Comparison of ENCODE assay signal across 8 cellular contexts in the genomic region with DNA sequence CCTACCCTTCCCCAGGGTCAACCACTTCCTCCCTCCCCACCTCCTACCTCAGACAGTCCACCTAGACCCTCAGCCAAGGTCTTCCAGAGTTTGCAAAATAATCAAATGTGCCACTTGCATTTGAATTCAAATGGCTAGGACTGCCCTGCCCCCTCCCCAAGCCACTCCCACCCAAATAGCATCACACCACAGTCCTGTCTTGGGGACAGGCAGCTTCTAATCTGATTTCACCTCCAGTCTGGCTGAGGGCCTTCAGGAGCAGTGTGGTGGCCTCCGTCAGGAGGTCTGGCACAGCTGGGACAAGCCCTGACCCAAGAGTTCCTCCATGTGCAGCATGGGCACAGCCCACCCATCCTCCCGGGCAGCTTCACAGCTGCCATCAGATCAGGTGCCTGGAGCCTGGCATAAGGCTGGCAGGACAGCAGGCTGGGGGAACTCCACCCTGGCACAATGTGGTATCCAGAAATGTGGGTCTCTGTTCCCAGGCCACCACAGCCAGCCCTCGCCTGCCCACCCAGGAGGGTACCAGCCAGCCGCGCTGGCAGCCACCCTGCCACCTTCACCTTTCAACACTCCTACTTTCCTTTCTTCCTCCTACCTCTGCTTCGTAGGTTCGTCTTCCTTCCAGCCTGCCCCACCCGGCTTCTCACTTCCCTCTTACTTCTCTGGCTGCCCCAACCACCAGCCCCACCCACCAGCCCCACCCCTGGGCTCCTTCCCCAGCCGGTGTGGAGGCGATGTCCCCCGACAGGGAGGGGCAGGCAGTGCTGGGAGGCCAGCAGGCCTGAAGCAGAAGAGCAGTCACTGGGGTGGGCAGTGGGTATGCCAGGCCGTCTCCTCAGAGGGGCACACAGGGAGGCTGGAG.
A peak's percentile ranks its signal among the peaks of the same experiment; 100 is the strongest.
DNase-seq lines count a peak whose midpoint lies in the region; TF ChIP-seq lines count a peak whose summit lies in the region.

A gene with protein sequence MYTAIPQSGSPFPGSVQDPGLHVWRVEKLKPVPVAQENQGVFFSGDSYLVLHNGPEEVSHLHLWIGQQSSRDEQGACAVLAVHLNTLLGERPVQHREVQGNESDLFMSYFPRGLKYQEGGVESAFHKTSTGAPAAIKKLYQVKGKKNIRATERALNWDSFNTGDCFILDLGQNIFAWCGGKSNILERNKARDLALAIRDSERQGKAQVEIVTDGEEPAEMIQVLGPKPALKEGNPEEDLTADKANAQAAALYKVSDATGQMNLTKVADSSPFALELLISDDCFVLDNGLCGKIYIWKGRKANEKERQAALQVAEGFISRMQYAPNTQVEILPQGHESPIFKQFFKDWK (minus strand): TSS at position 648 of the 865 bp plus-strand sequence. CDS start 8,221 bp downstream, outside the sequence.

- DNase-seq in GM12865 (ENCODE audit: low read depth) (peak; percentile 77), NB4 (ENCODE audit: low read depth) (peak; percentile 90), DMS114 treated with DMSO at 0.1 percent for 48 hours (lab: John Stamatoyannopoulos, UW; ENCODE audit: unreplicated experiment) (no peak), kidney glomerular epithelial cell (lab: John Stamatoyannopoulos, UW) (no peak)
- peak; percentile 78 for DNase-seq in activated effector memory CD4-positive, alpha-beta T cell treated with anti-CD3 and anti-CD28 coated beads, Interleukin-2, amount 50 U/mL, for 16 hours
- peak; percentile 22 to 34 for DNase-seq in stimulated activated CD8-positive, alpha-beta memory T cell treated with anti-CD3 and anti-CD28 coated beads, Interleukin-2, amount 100 ng/mL, for 48 hours (ENCODE audit: low read depth in 2 of 2)

- H3K9me3 ChIP-seq in HEK293 (ENCODE audit: control insufficient read depth, insufficient read depth, low read depth, low read length) (no peaks in the 10 kb centered on the region), iPS-18c (ENCODE audit: control insufficient read depth, insufficient read depth, low read length) (no peaks in the 10 kb centered on the region)

- no peaks in the 10 kb centered on the region for H3K36me3 ChIP-seq in HEK293 (ENCODE audit: control insufficient read depth in 2 of 2, insufficient read depth in 1 of 2, low read length in 2 of 2)

- CTCF ChIA-PET in HEK293 (lab: Yijun Ruan, JAX), result interaction anchor here (0.6 to 1.4 kb wide), 2 partner anchors 128 to 142 kb away, joined by 3 to 4 read pairs; no protein-coding TSS in a partner anchor

- POLR2A ChIA-PET in HEK293 (lab: Yijun Ruan, JAX), result no interaction called here

- TF ChIP-seq POLR2A in NB4 (IDR thresholded peaks at IDR 0.05; ENCODE audit: extremely low read depth, insufficient read length), result peak; percentile 38

- H3K4me1 ChIP-seq in HEK293 (ENCODE audit: control insufficient read depth, insufficient read depth, low read length), result no peaks in the 10 kb centered on the region; the same call in 1 of the 2 replicates

- H3K4me3 ChIP-seq in GM12865 (ENCODE audit: low read depth, low read length) (peak within 1 kb of the TSS; percentile 60), HEK293 (ENCODE audit: low read depth, low read length) (no peak within 1 kb of the TSS), NB4 (ENCODE audit: low read depth, low read length) (peak within 1 kb of the TSS; percentile 79), iPS-18c (ENCODE audit: insufficient read depth, low read depth, low read length) (peak within 1 kb of the TSS; percentile 28; the same call in 1 of the 2 replicates)

- no peak within 1 kb of the TSS for H3K27ac ChIP-seq in HEK293 (ENCODE audit: extremely low read depth, low read depth, low read length)

- TF ChIP-seq CTCF in GM12865 (IDR thresholded peaks at IDR 0.05; ENCODE audit: insufficient read depth, low read depth, low read length, missing control alignments), result no peak
- no peak for TF ChIP-seq CTCF in HEK293 (tag by site-specific recombination; IDR thresholded peaks at IDR 0.05)
- TF ChIP-seq CTCF in NB4 (IDR thresholded peaks at IDR 0.05; ENCODE audit: low read depth, low read length), result no peak

TF ChIP-seq in HEK293, 187 proteins besides CTCF, POLR2A, EP300 and RAD21 (continues in another document):
- TF ChIP-seq, protein P1, sequence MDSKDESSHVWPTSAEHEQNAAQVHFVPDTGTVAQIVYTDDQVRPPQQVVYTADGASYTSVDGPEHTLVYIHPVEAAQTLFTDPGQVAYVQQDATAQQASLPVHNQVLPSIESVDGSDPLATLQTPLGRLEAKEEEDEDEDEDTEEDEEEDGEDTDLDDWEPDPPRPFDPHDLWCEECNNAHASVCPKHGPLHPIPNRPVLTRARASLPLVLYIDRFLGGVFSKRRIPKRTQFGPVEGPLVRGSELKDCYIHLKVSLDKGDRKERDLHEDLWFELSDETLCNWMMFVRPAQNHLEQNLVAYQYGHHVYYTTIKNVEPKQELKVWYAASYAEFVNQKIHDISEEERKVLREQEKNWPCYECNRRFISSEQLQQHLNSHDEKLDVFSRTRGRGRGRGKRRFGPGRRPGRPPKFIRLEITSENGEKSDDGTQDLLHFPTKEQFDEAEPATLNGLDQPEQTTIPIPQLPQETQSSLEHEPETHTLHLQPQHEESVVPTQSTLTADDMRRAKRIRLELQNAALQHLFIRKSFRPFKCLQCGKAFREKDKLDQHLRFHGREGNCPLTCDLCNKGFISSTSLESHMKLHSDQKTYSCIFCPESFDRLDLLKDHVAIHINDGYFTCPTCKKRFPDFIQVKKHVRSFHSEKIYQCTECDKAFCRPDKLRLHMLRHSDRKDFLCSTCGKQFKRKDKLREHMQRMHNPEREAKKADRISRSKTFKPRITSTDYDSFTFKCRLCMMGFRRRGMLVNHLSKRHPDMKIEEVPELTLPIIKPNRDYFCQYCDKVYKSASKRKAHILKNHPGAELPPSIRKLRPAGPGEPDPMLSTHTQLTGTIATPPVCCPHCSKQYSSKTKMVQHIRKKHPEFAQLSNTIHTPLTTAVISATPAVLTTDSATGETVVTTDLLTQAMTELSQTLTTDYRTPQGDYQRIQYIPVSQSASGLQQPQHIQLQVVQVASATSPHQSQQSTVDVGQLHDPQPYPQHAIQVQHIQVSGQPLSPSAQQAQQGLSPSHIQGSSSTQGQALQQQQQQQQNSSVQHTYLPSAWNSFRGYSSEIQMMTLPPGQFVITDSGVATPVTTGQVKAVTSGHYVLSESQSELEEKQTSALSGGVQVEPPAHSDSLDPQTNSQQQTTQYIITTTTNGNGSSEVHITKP (tag by site-specific recombination; IDR thresholded peaks at IDR 0.05), result peak; percentile 24; the same call in 1 of the 2 replicates
- TF ChIP-seq KLF9 (tag by site-specific recombination; IDR thresholded peaks at IDR 0.05; ENCODE audit: low read depth) (0 out of 2 replicates have a peak, but pooled peaks have one; percentile 11), MYNN (tag by site-specific recombination; IDR thresholded peaks at IDR 0.05; ENCODE audit: borderline replicate concordance) (no peak), ZNF391 (tag by site-specific recombination; IDR thresholded peaks at IDR 0.05; ENCODE audit: borderline replicate concordance, low read depth) (no peak), ZNF560 (tag by site-specific recombination; IDR thresholded peaks at IDR 0.05; ENCODE audit: borderline replicate concordance) (no peak), KLF1 (tag by site-specific recombination; IDR thresholded peaks at IDR 0.05) (peak; percentile 83), ZFHX2 (tag by site-specific recombination; conservative IDR thresholded peaks at IDR 0.05) (peak; percentile 68)
- TF ChIP-seq, protein P2, sequence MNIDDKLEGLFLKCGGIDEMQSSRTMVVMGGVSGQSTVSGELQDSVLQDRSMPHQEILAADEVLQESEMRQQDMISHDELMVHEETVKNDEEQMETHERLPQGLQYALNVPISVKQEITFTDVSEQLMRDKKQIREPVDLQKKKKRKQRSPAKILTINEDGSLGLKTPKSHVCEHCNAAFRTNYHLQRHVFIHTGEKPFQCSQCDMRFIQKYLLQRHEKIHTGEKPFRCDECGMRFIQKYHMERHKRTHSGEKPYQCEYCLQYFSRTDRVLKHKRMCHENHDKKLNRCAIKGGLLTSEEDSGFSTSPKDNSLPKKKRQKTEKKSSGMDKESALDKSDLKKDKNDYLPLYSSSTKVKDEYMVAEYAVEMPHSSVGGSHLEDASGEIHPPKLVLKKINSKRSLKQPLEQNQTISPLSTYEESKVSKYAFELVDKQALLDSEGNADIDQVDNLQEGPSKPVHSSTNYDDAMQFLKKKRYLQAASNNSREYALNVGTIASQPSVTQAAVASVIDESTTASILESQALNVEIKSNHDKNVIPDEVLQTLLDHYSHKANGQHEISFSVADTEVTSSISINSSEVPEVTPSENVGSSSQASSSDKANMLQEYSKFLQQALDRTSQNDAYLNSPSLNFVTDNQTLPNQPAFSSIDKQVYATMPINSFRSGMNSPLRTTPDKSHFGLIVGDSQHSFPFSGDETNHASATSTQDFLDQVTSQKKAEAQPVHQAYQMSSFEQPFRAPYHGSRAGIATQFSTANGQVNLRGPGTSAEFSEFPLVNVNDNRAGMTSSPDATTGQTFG (tag by site-specific recombination; IDR thresholded peaks at IDR 0.05; ENCODE audit: borderline replicate concordance), result no peak
- TF ChIP-seq, protein P3, sequence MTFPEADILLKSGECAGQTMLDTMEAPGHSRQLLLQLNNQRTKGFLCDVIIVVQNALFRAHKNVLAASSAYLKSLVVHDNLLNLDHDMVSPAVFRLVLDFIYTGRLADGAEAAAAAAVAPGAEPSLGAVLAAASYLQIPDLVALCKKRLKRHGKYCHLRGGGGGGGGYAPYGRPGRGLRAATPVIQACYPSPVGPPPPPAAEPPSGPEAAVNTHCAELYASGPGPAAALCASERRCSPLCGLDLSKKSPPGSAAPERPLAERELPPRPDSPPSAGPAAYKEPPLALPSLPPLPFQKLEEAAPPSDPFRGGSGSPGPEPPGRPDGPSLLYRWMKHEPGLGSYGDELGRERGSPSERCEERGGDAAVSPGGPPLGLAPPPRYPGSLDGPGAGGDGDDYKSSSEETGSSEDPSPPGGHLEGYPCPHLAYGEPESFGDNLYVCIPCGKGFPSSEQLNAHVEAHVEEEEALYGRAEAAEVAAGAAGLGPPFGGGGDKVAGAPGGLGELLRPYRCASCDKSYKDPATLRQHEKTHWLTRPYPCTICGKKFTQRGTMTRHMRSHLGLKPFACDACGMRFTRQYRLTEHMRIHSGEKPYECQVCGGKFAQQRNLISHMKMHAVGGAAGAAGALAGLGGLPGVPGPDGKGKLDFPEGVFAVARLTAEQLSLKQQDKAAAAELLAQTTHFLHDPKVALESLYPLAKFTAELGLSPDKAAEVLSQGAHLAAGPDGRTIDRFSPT (tag by site-specific recombination; IDR thresholded peaks at IDR 0.05), result 0 out of 2 replicates have a peak, but pooled peaks have one; percentile 21
- TF ChIP-seq, protein P4, sequence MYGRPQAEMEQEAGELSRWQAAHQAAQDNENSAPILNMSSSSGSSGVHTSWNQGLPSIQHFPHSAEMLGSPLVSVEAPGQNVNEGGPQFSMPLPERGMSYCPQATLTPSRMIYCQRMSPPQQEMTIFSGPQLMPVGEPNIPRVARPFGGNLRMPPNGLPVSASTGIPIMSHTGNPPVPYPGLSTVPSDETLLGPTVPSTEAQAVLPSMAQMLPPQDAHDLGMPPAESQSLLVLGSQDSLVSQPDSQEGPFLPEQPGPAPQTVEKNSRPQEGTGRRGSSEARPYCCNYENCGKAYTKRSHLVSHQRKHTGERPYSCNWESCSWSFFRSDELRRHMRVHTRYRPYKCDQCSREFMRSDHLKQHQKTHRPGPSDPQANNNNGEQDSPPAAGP (tag by site-specific recombination; IDR thresholded peaks at IDR 0.05), result no peak

Comparison
In these comparisons a context has a peak if more than half of its experiments do, and no peak if none do; other contexts are left out.
1. DNase-seq: peak in GM12865 (single experiment), NB4 (single experiment), activated effector memory CD4-positive, alpha-beta T cell treated with anti-CD3 and anti-CD28 coated beads, Interleukin-2, amount 50 U/mL, for 16 hours (single experiment) and stimulated activated CD8-positive, alpha-beta memory T cell treated with anti-CD3 and anti-CD28 coated beads, Interleukin-2, amount 100 ng/mL, for 48 hours (2 of 2); none in DMS114 treated with DMSO at 0.1 percent for 48 hours (single experiment) and kidney glomerular epithelial cell (single experiment).